8 cellular contexts compared by ENCODE assay signal in the genomic region with DNA sequence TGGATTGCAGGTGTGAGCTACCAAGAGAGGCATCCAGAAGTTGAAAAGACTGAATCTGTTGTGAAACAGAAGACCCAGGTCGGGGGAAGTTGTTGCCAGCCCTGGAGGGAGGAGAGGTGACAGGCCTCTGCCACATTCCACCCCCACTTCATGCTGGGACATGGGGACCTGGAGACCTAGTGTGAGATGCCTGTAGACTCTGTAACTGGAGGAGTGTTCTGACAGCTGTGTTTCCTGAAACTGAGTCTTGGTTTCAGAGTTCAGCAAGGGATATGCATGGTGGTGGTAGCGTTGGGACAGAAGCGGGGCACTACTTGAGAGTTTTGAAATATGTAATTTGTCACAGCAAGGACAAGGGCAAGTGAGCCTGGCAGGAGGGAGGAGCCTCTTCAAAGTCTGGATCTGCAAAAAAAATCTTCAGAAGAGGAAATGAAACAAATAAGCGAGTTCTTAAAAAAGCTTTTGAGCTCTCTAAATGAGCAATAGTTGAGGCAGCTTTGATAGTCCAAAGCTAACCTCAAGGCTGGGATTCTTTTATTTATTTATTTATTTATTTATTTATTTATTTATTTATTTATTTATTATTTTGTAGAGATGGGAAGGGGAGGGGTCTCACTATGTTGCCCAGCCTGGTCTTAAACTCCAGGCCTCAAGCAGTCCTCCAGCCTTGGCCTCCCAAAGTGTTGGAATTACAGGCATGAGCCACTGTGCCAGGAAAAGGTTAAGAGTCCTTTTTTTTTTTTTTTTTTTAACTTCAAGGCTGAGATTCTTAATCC. TPM values are rescaled to one million over a fixed set of nuclear protein-coding genes. Genes with fewer than 3 reads are reported as not detected.
DNase-seq lines count a peak whose midpoint lies in the region; ATAC-seq and TF ChIP-seq lines count a peak whose summit lies in the region.

No MANE protein-coding gene starts in this region.

- H3K27ac Mint-ChIP-seq in Caco-2 (ENCODE audit: unreplicated experiment), result peak overlapping the region; percentile 87
- peak overlapping the region; percentile 78 for H3K27ac Mint-ChIP-seq in activated CD8-positive, alpha-beta T cell treated with anti-CD3 and anti-CD28 coated beads for 36 hours
- peak overlapping the region; percentile 83 for H3K27ac Mint-ChIP-seq in type B pancreatic cell

- H3K9me3 ChIP-seq in Caco-2, result peaks cover 7% of the 10 kb centered on the region; the same call in 1 of the 2 replicates
- no peaks in the 10 kb centered on the region for H3K9me3 ChIP-seq in right lobe of liver

- no peaks in the 10 kb centered on the region for H3K27me3 ChIP-seq in Caco-2 (replicated peaks; ENCODE audit: control insufficient read depth, insufficient read depth, low read length)
- no peaks in the 10 kb centered on the region for H3K27me3 ChIP-seq in right lobe of liver

- DNase-seq in Caco-2, result peak; percentile 61 to 70
- peak; percentile 60 for DNase-seq in activated CD8-positive, alpha-beta T cell treated with anti-CD3 and anti-CD28 coated beads for 36 hours
- DNase-seq in right lobe of liver, result no peak
- DNase-seq in type B pancreatic cell (ENCODE audit: extremely low spot score, unreplicated experiment), result no peak
- no peak for DNase-seq in retina
- no peak for DNase-seq in D341Med (ENCODE audit: low spot score)

- H3K9me3 Mint-ChIP-seq in Caco-2 (ENCODE audit: unreplicated experiment) (no peaks in the 10 kb centered on the region), type B pancreatic cell (peaks cover 6% of the 10 kb centered on the region)
- no peaks in the 10 kb centered on the region for H3K9me3 Mint-ChIP-seq in activated CD8-positive, alpha-beta T cell treated with anti-CD3 and anti-CD28 coated beads for 36 hours

- CTCF ChIA-PET in Caco-2 (lab: Charles Lee), result interaction anchor here (0.7 to 1.5 kb wide), 17 partner anchors 11 to 454 kb away, joined by 3 to 12 read pairs (median 4); partner anchors contain the start of gene EEA1
- CTCF ChIA-PET in activated CD8-positive, alpha-beta T cell treated with anti-CD3 and anti-CD28 coated beads for 36 hours (lab: Charles Lee), result interaction anchor here (0.6 to 5.0 kb wide), 56 partner anchors 8 to 1114 kb away, joined by 3 to 39 read pairs (median 5); partner anchors contain the start of gene MRPL42

- POLR2A ChIA-PET in Caco-2 (lab: Charles Lee), result interaction anchor here (0.5 to 1.5 kb wide), 6 partner anchors 13 to 432 kb away, joined by 3 to 5 read pairs (median 4); no protein-coding TSS in a partner anchor
- POLR2A ChIA-PET in activated CD8-positive, alpha-beta T cell treated with anti-CD3 and anti-CD28 coated beads for 36 hours (lab: Charles Lee), result interaction anchor here (0.6 to 1.4 kb wide), 7 partner anchors 15 to 1113 kb away, joined by 3 to 5 read pairs (median 3); no protein-coding TSS in a partner anchor

- TF ChIP-seq CTCF in Caco-2 (IDR thresholded peaks at IDR 0.05; ENCODE audit: insufficient read depth in 1 of 2, low read depth in 1 of 2, low read length in 1 of 2, severe bottlenecking in 1 of 2, unreplicated experiment in 1 of 2) (no peak), right lobe of liver (IDR thresholded peaks at IDR 0.05) (no peak), type B pancreatic cell (conservative IDR thresholded peaks at IDR 0.05) (no peak)
- no peak for TF ChIP-seq CTCF in activated CD8-positive, alpha-beta T cell treated with anti-CD3 and anti-CD28 coated beads for 36 hours (IDR thresholded peaks at IDR 0.05)

- H3K4me1 ChIP-seq in Caco-2, result peaks cover 30% of the 10 kb centered on the region
- H3K4me1 ChIP-seq in right lobe of liver, result peaks cover 0 to 21% (median 10%) of the 10 kb centered on the region in 4 donors

- H3K4me3 Mint-ChIP-seq in Caco-2 (ENCODE audit: unreplicated experiment), result peak overlapping the region; percentile 27
- H3K4me3 Mint-ChIP-seq in activated CD8-positive, alpha-beta T cell treated with anti-CD3 and anti-CD28 coated beads for 36 hours, result no peak overlapping the region
- peak overlapping the region; percentile 61 for H3K4me3 Mint-ChIP-seq in type B pancreatic cell

- TF ChIP-seq POLR2A in right lobe of liver (IDR thresholded peaks at IDR 0.05), result no peak

- H3K36me3 ChIP-seq in Caco-2 (ENCODE audit: control insufficient read depth, insufficient read depth, low read length) (no peaks in the 10 kb centered on the region), right lobe of liver (no peaks in the 10 kb centered on the region)

- intact Hi-C loops in Caco-2 (cut with micrococcal nuclease; ENCODE audit: unreplicated experiment) (loop anchor here (1.0 to 5.0 kb wide), 11 partner anchors 18 to 577 kb away; no protein-coding TSS in a partner anchor), right lobe of liver (cut with DNase I) (loop anchor here in 1 of 2 donors (5.0 kb wide), 1 partner anchor 409 kb away; no protein-coding TSS in a partner anchor)
- intact Hi-C loops in activated CD8-positive, alpha-beta T cell treated with anti-CD3 and anti-CD28 coated beads for 36 hours (cut with micrococcal nuclease), result loop anchor here (5.0 kb wide), 2 partner anchors 109 to 409 kb away; no protein-coding TSS in a partner anchor

- ATAC-seq in GM19395 (IDR thresholded peaks at IDR 0.05; ENCODE audit: unreplicated experiment) (peak; percentile 91), HG03342 (IDR thresholded peaks at IDR 0.05; ENCODE audit: unreplicated experiment) (peak; percentile 85), right lobe of liver (peak; percentile 38 to 64 (median 56))
- peak; percentile 75 for ATAC-seq in activated CD8-positive, alpha-beta T cell treated with anti-CD3 and anti-CD28 coated beads for 36 hours

- H3K4me1 Mint-ChIP-seq in Caco-2 (ENCODE audit: low read depth, unreplicated experiment), result peaks cover 33% of the 10 kb centered on the region
- peaks cover 37% of the 10 kb centered on the region for H3K4me1 Mint-ChIP-seq in activated CD8-positive, alpha-beta T cell treated with anti-CD3 and anti-CD28 coated beads for 36 hours (ENCODE audit: low read depth)
- H3K4me1 Mint-ChIP-seq in type B pancreatic cell (ENCODE audit: unreplicated experiment), result peaks cover 19% of the 10 kb centered on the region

- H3K4me3 ChIP-seq in Caco-2 (ENCODE audit: low read depth, low read length) (no peak overlapping the region), right lobe of liver (no peak overlapping the region)

- no TSS peak for BruUV-seq in Caco-2 (replicated peaks; lab: Mats Ljungman, UMichigan)

- WGBS in right lobe of liver (ENCODE audit: insufficient coverage, low coverage, low lambda C conversion rate, missing lambda C conversion rate), result 41% methylated on average over 4 of the region's 4 CpGs

- H3K27me3 Mint-ChIP-seq in Caco-2 (ENCODE audit: insufficient read depth, unreplicated experiment) (no peaks in the 10 kb centered on the region), type B pancreatic cell (no peaks in the 10 kb centered on the region)
- H3K27me3 Mint-ChIP-seq in activated CD8-positive, alpha-beta T cell treated with anti-CD3 and anti-CD28 coated beads for 36 hours, result peaks cover 1% of the 10 kb centered on the region

- H3K36me3 Mint-ChIP-seq in Caco-2 (ENCODE audit: insufficient read depth, unreplicated experiment), result peaks cover 15% of the 10 kb centered on the region
- no peaks in the 10 kb centered on the region for H3K36me3 Mint-ChIP-seq in activated CD8-positive, alpha-beta T cell treated with anti-CD3 and anti-CD28 coated beads for 36 hours (ENCODE audit: low read depth)
- no peaks in the 10 kb centered on the region for H3K36me3 Mint-ChIP-seq in type B pancreatic cell

- peak overlapping the region in 2 of 3 donors; percentile 17 to 47 for H3K27ac ChIP-seq in right lobe of liver

RNA-seq across cellular contexts. Expression of gene EEA1, which starts 58.9 kb away (rescaled TPM):
- total RNA-seq in Caco-2 (2022) (68.9 TPM in 2 replicates), right lobe of liver (10 to 100 TPM in 5 of 6 experiments, 1 to 10 TPM in 1; 8.9 to 20.3 (median 16.3) TPM), type B pancreatic cell (ENCODE audit: low replicate concordance) (24.6 and 31.9 TPM in 2 replicates)
- total RNA-seq in activated CD8-positive, alpha-beta T cell treated with anti-CD3 and anti-CD28 coated beads for 36 hours, result 10 to 100 TPM; 20.8 to 21.7 TPM

Comparison
In these comparisons a context has a peak if more than half of its experiments do, and no peak if none do; other contexts are left out.
1. DNase-seq: peak in Caco-2 (2 of 2) and activated CD8-positive, alpha-beta T cell treated with anti-CD3 and anti-CD28 coated beads for 36 hours (single experiment); none in right lobe of liver (0 of 3), type B pancreatic cell (single experiment), retina (single experiment) and D341Med (single experiment).
2. Peak in every context shown above with its lines, with median percentiles within 50 percentile points of each other: H3K27ac Mint-ChIP-seq and ATAC-seq.